Comparison of ENCODE assay signal across 2 cellular contexts in the genomic region with DNA sequence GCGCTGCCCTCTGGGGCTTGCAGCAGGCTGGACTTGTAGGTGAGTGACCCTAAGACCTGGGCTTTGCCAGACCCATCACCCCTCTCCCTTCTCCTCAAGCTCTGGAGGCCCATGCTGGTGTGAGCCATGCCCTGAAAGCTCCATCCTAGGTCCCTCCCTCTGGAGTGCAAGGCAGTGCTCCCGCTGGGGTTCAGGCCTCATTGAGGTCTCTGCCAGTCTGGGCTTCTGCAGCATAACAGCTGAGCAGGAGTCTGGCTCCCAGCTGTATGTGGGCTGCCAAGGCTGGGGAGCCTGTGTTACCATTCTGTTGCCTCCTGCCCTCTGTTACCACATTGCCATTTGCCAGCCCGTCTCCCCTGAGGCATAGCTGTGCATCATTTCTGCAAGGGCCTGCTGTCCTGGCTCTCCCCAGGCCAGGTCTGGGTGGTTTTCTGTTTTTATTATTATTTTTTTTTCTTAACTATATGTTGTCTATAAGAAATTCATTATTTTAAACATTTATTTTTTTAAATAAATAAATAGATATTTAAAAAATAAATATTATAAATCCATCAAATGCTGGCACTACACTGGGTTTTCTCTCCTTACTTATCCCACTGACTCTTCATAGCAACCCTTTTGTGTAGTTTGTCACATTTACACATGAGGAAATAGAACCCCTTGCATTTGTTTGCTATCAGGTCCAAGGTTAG.
TF ChIP-seq lines count a peak whose summit lies in the region.

No MANE protein-coding gene starts in this region.

TF ChIP-seq in SK-N-SH, 30 proteins besides CTCF, POLR2A, EP300 and RAD21:
- TF ChIP-seq TEAD4 (IDR thresholded peaks at IDR 0.05; ENCODE audit: borderline replicate concordance, insufficient read depth), result no peak
- peak; percentile 51; the same call in 1 of the 2 replicates for TF ChIP-seq MXI1 (IDR thresholded peaks at IDR 0.05; ENCODE audit: low read depth, low read length)
- no peak for TF ChIP-seq RXRA (IDR thresholded peaks at IDR 0.05; ENCODE audit: borderline replicate concordance, low read depth)
- TF ChIP-seq RCOR1 (IDR thresholded peaks at IDR 0.05; ENCODE audit: low read length), result peak; percentile 52; the same call in 1 of the 2 replicates
- no peak for TF ChIP-seq USF1 (IDR thresholded peaks at IDR 0.05; ENCODE audit: borderline replicate concordance, low read depth)
- TF ChIP-seq CHD2 (IDR thresholded peaks at IDR 0.05; ENCODE audit: low read length, partially characterized antibody), result peak; percentile 27

TF ChIP-seq in SK-N-SH treated with all-trans-retinoic acid at 6 μM for 48 hours, 23 proteins besides CTCF, POLR2A, EP300 and RAD21:
- no peak for TF ChIP-seq SNAI2 (CRISPR knock-in tag; IDR thresholded peaks at IDR 0.05)
- no peak for TF ChIP-seq ESRRG (CRISPR knock-in tag; IDR thresholded peaks at IDR 0.05)
- TF ChIP-seq GLIS3 (CRISPR knock-in tag; IDR thresholded peaks at IDR 0.05), result no peak
- TF ChIP-seq PPARA (CRISPR knock-in tag; IDR thresholded peaks at IDR 0.05; ENCODE audit: borderline replicate concordance), result no peak
- TF ChIP-seq, protein P1, sequence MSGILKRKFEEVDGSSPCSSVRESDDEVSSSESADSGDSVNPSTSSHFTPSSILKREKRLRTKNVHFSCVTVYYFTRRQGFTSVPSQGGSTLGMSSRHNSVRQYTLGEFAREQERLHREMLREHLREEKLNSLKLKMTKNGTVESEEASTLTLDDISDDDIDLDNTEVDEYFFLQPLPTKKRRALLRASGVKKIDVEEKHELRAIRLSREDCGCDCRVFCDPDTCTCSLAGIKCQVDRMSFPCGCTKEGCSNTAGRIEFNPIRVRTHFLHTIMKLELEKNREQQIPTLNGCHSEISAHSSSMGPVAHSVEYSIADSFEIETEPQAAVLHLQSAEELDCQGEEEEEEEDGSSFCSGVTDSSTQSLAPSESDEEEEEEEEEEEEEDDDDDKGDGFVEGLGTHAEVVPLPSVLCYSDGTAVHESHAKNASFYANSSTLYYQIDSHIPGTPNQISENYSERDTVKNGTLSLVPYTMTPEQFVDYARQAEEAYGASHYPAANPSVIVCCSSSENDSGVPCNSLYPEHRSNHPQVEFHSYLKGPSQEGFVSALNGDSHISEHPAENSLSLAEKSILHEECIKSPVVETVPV (CRISPR knock-in tag; IDR thresholded peaks at IDR 0.05), result no peak
- no peak for TF ChIP-seq CSDC2 (CRISPR knock-in tag; IDR thresholded peaks at IDR 0.05)
- TF ChIP-seq POU6F1 (CRISPR knock-in tag; IDR thresholded peaks at IDR 0.05; ENCODE audit: borderline replicate concordance, low read depth), result no peak
- TF ChIP-seq ZC3H10 (CRISPR knock-in tag; IDR thresholded peaks at IDR 0.05), result no peak
- no peak for TF ChIP-seq TSHZ2 (CRISPR knock-in tag; IDR thresholded peaks at IDR 0.05)
- no peak for TF ChIP-seq TCF4 (CRISPR knock-in tag; IDR thresholded peaks at IDR 0.05; ENCODE audit: borderline replicate concordance)
- no peak for TF ChIP-seq TOX (CRISPR knock-in tag; IDR thresholded peaks at IDR 0.05; ENCODE audit: borderline replicate concordance)
- TF ChIP-seq ISL1 (CRISPR knock-in tag; IDR thresholded peaks at IDR 0.05), result no peak
- no peak for TF ChIP-seq ZNF70 (CRISPR knock-in tag; IDR thresholded peaks at IDR 0.05)
- no peak for TF ChIP-seq OSR1 (CRISPR knock-in tag; IDR thresholded peaks at IDR 0.05)
TF ChIP-seq in SK-N-SH treated with all-trans-retinoic acid at 6 μM for 48 hours: peak in this region for 0.
